1 cellular context compared by ENCODE assay signal in genomic region chr6:22236626-22237414, GRCh38.
TF ChIP-seq lines count a peak whose summit lies in the region.

No MANE protein-coding gene starts in this region.

TF ChIP-seq in HepG2, 621 proteins besides CTCF, POLR2A, EP300 and RAD21 (continued from another document):
- no peak for TF ChIP-seq ZNF574 (CRISPR knock-in tag; IDR thresholded peaks at IDR 0.05)
- no peak for TF ChIP-seq KDM4B (CRISPR knock-in tag; IDR thresholded peaks at IDR 0.05)
- TF ChIP-seq ZNF639 (CRISPR knock-in tag; conservative IDR thresholded peaks at IDR 0.05): no peak
- no peak for TF ChIP-seq EHMT2 (IDR thresholded peaks at IDR 0.05; ENCODE audit: borderline replicate concordance, low read depth, low read length)
- no peak for TF ChIP-seq HOMEZ (CRISPR knock-in tag; IDR thresholded peaks at IDR 0.05; ENCODE audit: low read depth)
